In the genomic region with DNA sequence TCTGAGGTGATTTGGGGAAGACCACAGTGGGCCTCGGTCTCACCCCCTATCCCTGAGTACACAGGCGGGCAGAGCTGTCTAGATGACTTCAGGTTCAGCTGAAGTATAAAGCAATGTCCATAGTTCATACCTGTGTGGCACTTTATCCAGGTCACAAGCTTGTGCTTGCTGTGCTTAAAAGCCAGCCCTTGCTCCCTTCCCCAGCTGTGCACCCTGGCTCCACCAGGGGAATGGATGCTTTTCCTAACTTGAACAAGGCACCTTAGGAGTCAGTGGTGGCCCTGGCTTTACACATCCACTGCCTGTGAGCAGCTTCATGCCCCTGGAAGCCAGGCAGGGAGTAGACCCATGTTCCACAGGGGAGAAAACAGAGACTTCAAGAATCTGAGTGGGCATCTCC, we compare ENCODE assay signal across 29 cellular contexts. TPM values are rescaled to one million over a fixed set of nuclear protein-coding genes. Genes with fewer than 3 reads are reported as not detected.
"Had no signal": no experiment of that assay in that cellular context is flagged by ENCODE, and none has a peak within 500 bp of the region (broad histone marks: within the 10 kb centered on the region; RNA-seq: fewer than 3 reads in every experiment).

No MANE protein-coding gene starts in this region.

- ATAC-seq: activated CD4-positive, alpha-beta T cell treated with anti-CD3 and anti-CD28 coated beads for 36 hours; activated naive CD8-positive, alpha-beta T cell treated with anti-CD3 and anti-CD28 coated beads, Interleukin-2, amount 50 U/mL, for 24 hours had no signal

- H3K27ac ChIP-seq: Peyer's patch, RWPE1, SJSA1 had no signal

- H3K4me3 ChIP-seq: Peyer's patch, SJSA1 had no signal

- H3K9me3 ChIP-seq: Peyer's patch had no signal

- DNase-seq: activated B cell treated with CpG ODN at 0.5 μM for 24 hours; activated CD4-positive, alpha-beta memory T cell treated with anti-CD3 and anti-CD28 coated beads, Interleukin-2, amount 10 ng/mL, durations not matched to agents 7 days and 5 days; activated CD4-positive, alpha-beta T cell treated with anti-CD3 and anti-CD28 coated beads for 36 hours; activated CD4-positive, alpha-beta T cell treated with anti-CD3 and anti-CD28 coated beads, Interleukin-2, amount 50 U/mL, for 1 hour; activated CD8-positive, alpha-beta memory T cell treated with anti-CD3 and anti-CD28 coated beads, Interleukin-2, amount 50 U/mL, for 48 hours; activated naive CD4-positive, alpha-beta T cell treated with Interleukin-2 at 50 U/mL for 16 hours; activated naive CD8-positive, alpha-beta T cell treated with anti-CD3 and anti-CD28 coated beads, Interleukin-2, amount 50 U/mL, for 24 hours; activated T-cell treated with anti-CD3 and anti-CD28 coated beads, Interleukin-2, amount 50 U/mL, for 1 hour; amniotic stem cell; Kasumi-1; KBM-7; NCI-H1048; NCI-H1417; NCI-H1930; NCI-H2171; NCI-H226; NCI-H526; NCI-H82; OCI-M1; Peyer's patch; Right ventricle myocardium superior; T-cell; T-helper 2 cell; T1000 had no signal

- FAIRE-seq: astrocyte, TTC549 had no signal

- H3K27me3 ChIP-seq: Peyer's patch had no signal

- H3K36me3 ChIP-seq: Peyer's patch, SJSA1 had no signal

RNA-seq across cellular contexts. Expression of gene CARMIL3, which starts 5.5 kb away (rescaled TPM):
- total RNA-seq: SJSA1 had no signal

RNA-seq across cellular contexts. Expression of gene CPNE6, which starts 14.1 kb away (rescaled TPM):
- total RNA-seq: activated CD4-positive, alpha-beta memory T cell treated with anti-CD3 and anti-CD28 coated beads, Interleukin-2, amount 10 ng/mL, durations not matched to agents 7 days and 5 days; activated CD4-positive, alpha-beta T cell treated with anti-CD3 and anti-CD28 coated beads for 36 hours; astrocyte; NCI-H460; Right ventricle myocardium superior; SJSA1; T-cell had no signal
